Comparison of ENCODE assay signal across 15 cellular contexts in genomic region chr6:119207973-119208725, GRCh38.
DNase-seq lines count a peak whose midpoint lies in the region; ATAC-seq and TF ChIP-seq lines count a peak whose summit lies in the region.
"Had no signal": no experiment of that assay in that cellular context is flagged by ENCODE, and none has a peak within 500 bp of the region (broad histone marks: within the 10 kb centered on the region; RNA-seq: fewer than 3 reads in every experiment).

No MANE protein-coding gene starts in this region.

- no peaks in the 10 kb centered on the region for H4K20me1 ChIP-seq in osteoblast (ENCODE audit: insufficient read depth, low read length)

- H3K4me1 ChIP-seq in osteoblast (ENCODE audit: insufficient read depth, low read length): no peaks in the 10 kb centered on the region
- H3K4me1 ChIP-seq: uterus had no signal

- no peaks in the 10 kb centered on the region for H3K36me3 ChIP-seq in osteoblast (ENCODE audit: insufficient read depth, low read length)
- H3K36me3 ChIP-seq: uterus had no signal

- H3K4me2 ChIP-seq in osteoblast (ENCODE audit: insufficient read depth, low read length): no peak overlapping the region

- no peak for TF ChIP-seq CTCF in choroid plexus epithelial cell (conservative IDR thresholded peaks at IDR 0.05; ENCODE audit: low read depth, low read length)
- TF ChIP-seq CTCF in osteoblast (IDR thresholded peaks at IDR 0.05; ENCODE audit: extremely low read depth, low read depth, low read length): no peak

- no peaks in the 10 kb centered on the region for H3K27me3 ChIP-seq in osteoblast (ENCODE audit: insufficient read depth, low read length)
- H3K27me3 ChIP-seq: uterus had no signal

- no peaks in the 10 kb centered on the region for H3K79me2 ChIP-seq in osteoblast (ENCODE audit: insufficient read depth, low read length)

- no peak overlapping the region for H3K27ac ChIP-seq in osteoblast (ENCODE audit: low read depth, low read length)
- H3K27ac ChIP-seq: uterus had no signal

- H3K4me3 ChIP-seq in choroid plexus epithelial cell (ENCODE audit: low read depth, low read length): no peak overlapping the region
- H3K4me3 ChIP-seq in osteoblast (ENCODE audit: insufficient read depth, low read length): no peak overlapping the region
- H3K4me3 ChIP-seq: uterus had no signal

- no peak overlapping the region for H2AFZ ChIP-seq in osteoblast (ENCODE audit: low read length)

- H3K9me3 ChIP-seq in osteoblast (ENCODE audit: low read depth, low read length): no peaks in the 10 kb centered on the region
- H3K9me3 ChIP-seq: uterus had no signal

- DNase-seq in EH (ENCODE audit: low read depth) (peak; percentile 20), M059J (ENCODE audit: low read depth) (peak; percentile 42), choroid plexus epithelial cell (ENCODE audit: low read depth) (peak; percentile 73), osteoblast (ENCODE audit: insufficient read length, low spot score, missing footprints) (peak; percentile 39), NCI-H345 treated with DMSO at 0.1 percent for 48 hours (lab: John Stamatoyannopoulos, UW; ENCODE audit: unreplicated experiment) (no peak), NCI-H146 treated with DMSO at 0.1 percent for 48 hours (lab: John Stamatoyannopoulos, UW; ENCODE audit: unreplicated experiment) (no peak), activated T-cell treated with anti-CD3 and anti-CD28 coated beads for 4 hours (no peak)
- DNase-seq: activated CD4-positive, CD25-positive, alpha-beta regulatory T cell treated with anti-CD3 and anti-CD28 coated beads, Interleukin-2, amount 50 U/mL, for 72 hours; activated T-cell treated with anti-CD3 and anti-CD28 coated beads, Interleukin-2, amount 50 U/mL, for 4 hours; effector memory CD8-positive, alpha-beta T cell; naive thymus-derived CD4-positive, alpha-beta T cell; stimulated activated CD4-positive, alpha-beta T cell treated with anti-CD3 and anti-CD28 coated beads, Interleukin-4, amount 100 ng/mL, for 4 hours; uterus had no signal

- no peak for ATAC-seq in HG03457 (IDR thresholded peaks at IDR 0.05; ENCODE audit: unreplicated experiment)
- ATAC-seq: activated T-cell treated with anti-CD3 and anti-CD28 coated beads, Interleukin-2, amount 50 U/mL, for 4 hours; effector memory CD8-positive, alpha-beta T cell; naive thymus-derived CD4-positive, alpha-beta T cell; stimulated activated memory B cell treated with anti-CD40 and anti-IgM and Interleukin-4, amounts not matched to agents 10 μg/mL and 1 μg/mL and 100 μg/mL, for 72 hours had no signal

Comparison
In these comparisons a context has a peak if more than half of its experiments do, and no peak if none do; other contexts are left out.
1. DNase-seq: peak in EH (single experiment), M059J (single experiment), choroid plexus epithelial cell (single experiment) and osteoblast (single experiment); none in NCI-H345 treated with DMSO at 0.1 percent for 48 hours (single experiment), NCI-H146 treated with DMSO at 0.1 percent for 48 hours (single experiment) and activated T-cell treated with anti-CD3 and anti-CD28 coated beads for 4 hours (single experiment).